In the genomic region with DNA sequence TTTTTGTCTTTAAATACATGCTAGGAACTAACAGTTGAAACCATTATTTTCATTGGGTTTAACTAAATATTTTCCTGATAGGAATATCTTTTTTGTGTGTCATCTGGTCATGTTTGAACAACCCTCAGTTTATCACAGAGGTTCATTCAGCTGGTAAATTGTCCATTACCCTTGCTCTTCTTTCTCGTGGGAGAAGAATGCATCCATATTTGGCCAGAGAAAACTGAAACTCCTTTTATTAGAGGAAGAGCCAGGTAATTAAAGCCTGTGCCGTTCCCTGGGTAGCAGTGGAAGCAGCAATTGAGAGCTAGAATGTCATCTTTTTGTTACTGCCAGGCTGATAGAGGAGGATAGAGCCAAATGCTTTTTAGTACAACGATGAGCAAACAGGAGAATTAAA, we compare ENCODE assay signal across 26 cellular contexts.
DNase-seq lines count a peak whose midpoint lies in the region; ATAC-seq and TF ChIP-seq lines count a peak whose summit lies in the region.
"Had no signal": no experiment of that assay in that cellular context is flagged by ENCODE, and none has a peak within 500 bp of the region (broad histone marks: within the 10 kb centered on the region; RNA-seq: fewer than 3 reads in every experiment).

No MANE protein-coding gene starts in this region.

- no peaks in the 10 kb centered on the region for H3K27me3 ChIP-seq in H7 (ENCODE audit: control insufficient read depth, insufficient read depth, low read length)
- H3K27me3 ChIP-seq: colonic mucosa, gastroesophageal sphincter had no signal

- no peak for TF ChIP-seq CTCF in GM13976 (IDR thresholded peaks at IDR 0.05; ENCODE audit: borderline replicate concordance, control extremely low read depth, extremely low read depth, insufficient read depth, missing control alignments)

- DNase-seq in AG08396 (ENCODE audit: low spot score), result peak; percentile 1
- peak; percentile 68 for DNase-seq in NCI-H1092 treated with DMSO at 0.1 percent for 48 hours (lab: John Stamatoyannopoulos, UW)
- DNase-seq in NCI-H2171 (lab: John Stamatoyannopoulos, UW), result peak; percentile 18
- peak; percentile 66 for DNase-seq in cerebellar cortex (ENCODE audit: low spot score)
- no peak for DNase-seq in GM13976 (ENCODE audit: low spot score)
- DNase-seq in H7, result no peak
- DNase-seq in activated naive CD4-positive, alpha-beta T cell (lab: John Stamatoyannopoulos, UW), result no peak
- DNase-seq: activated CD4-positive, alpha-beta T cell treated with anti-CD3 and anti-CD28 coated beads for 48 hours; activated naive CD4-positive, alpha-beta T cell treated with Interleukin-2 at 50 U/mL for 16 hours; activated T-cell treated with anti-CD3 and anti-CD28 coated beads, Interleukin-2, amount 50 U/mL, for 48 hours; amniotic stem cell; colonic mucosa; DMS79; hypothalamus; natural killer cell; NCI-H187; NCI-H524 treated with DMSO at 0.1 percent for 48 hours; retina; RPMI8226; small intestine; stimulated activated CD4-positive, alpha-beta T cell treated with anti-CD3 and anti-CD28 coated beads, Interleukin-2, amount 100 ng/mL, for 24 hours; T-helper 2 cell had no signal

- ATAC-seq in HG03378 (IDR thresholded peaks at IDR 0.05; ENCODE audit: unreplicated experiment), result no peak
- ATAC-seq: A549, GM12878, natural killer cell had no signal

- H3K36me3 ChIP-seq in H7 (replicated peaks; ENCODE audit: control insufficient read depth, insufficient read depth, low read length), result no peaks in the 10 kb centered on the region
- H3K36me3 ChIP-seq: colonic mucosa, gastroesophageal sphincter had no signal

- H3K4me3 ChIP-seq in H7 (ENCODE audit: insufficient read depth, low read depth, low read length), result no peak overlapping the region
- H3K4me3 ChIP-seq: A549, colonic mucosa, gastroesophageal sphincter, GM12878 had no signal

- in situ Hi-C loops in GM13976 (cut with MboI; ENCODE audit: low sequenced_read_pairs, unreplicated experiment), result no loop called here

Comparison
In these comparisons a context has a peak if more than half of its experiments do, and no peak if none do; other contexts are left out.
1. DNase-seq: peak in AG08396 (single experiment), NCI-H1092 treated with DMSO at 0.1 percent for 48 hours (single experiment), NCI-H2171 (single experiment) and cerebellar cortex (single experiment); none in GM13976 (single experiment), H7 (single experiment) and activated naive CD4-positive, alpha-beta T cell (0 of 4).